Comparison of ENCODE assay signal across 8 cellular contexts in genomic region chr10:132536241-132536963, GRCh38. TPM values are rescaled to one million over a fixed set of nuclear protein-coding genes. Genes with fewer than 3 reads are reported as not detected.
DNase-seq lines count a peak whose midpoint lies in the region; ATAC-seq and TF ChIP-seq lines count a peak whose summit lies in the region.

No MANE protein-coding gene starts in this region.

- 21 to 22% methylated on average over 30 of the region's 30 CpGs for WGBS in ectodermal cell, 2 experiments

- peak overlapping the region; percentile 68 for H3K4me2 ChIP-seq in OCI-LY7 (ENCODE audit: low read length)

- H2AFZ ChIP-seq in OCI-LY7 (ENCODE audit: low read length), result peak overlapping the region; percentile 83

- H3K27ac ChIP-seq in OCI-LY7 (ENCODE audit: low read depth, low read length, poor library complexity, severe bottlenecking) (no peak overlapping the region), ectodermal cell (ENCODE audit: insufficient read depth, low read depth, low read length, poor library complexity, severe bottlenecking) (no peak overlapping the region)

- H3K9me2 ChIP-seq in OCI-LY7 (ENCODE audit: insufficient read depth, low read length), result no peaks in the 10 kb centered on the region

- CTCF ChIA-PET in OCI-LY7 (lab: Charles Lee; ENCODE audit: unreplicated experiment), result no interaction called here

- H3K79me2 ChIP-seq in OCI-LY7 (ENCODE audit: insufficient read depth, low read depth, low read length), result peaks cover 5% of the 10 kb centered on the region; the same call in 1 of the 2 replicates

- DNase-seq in AG10803 (ENCODE audit: low read depth) (no peak), OCI-LY7 (ENCODE audit: low spot score) (peak; percentile 30), mucosa of descending colon (peak; percentile 52 to 75 (median 65)), NK-92 (lab: John Stamatoyannopoulos, UW; ENCODE audit: unreplicated experiment) (no peak)

- peak overlapping the region; percentile 61 for H3K4me3 ChIP-seq in AG10803 (ENCODE audit: low read length)
- H3K4me3 ChIP-seq in OCI-LY7 (ENCODE audit: low read depth, low read length, poor library complexity, severe bottlenecking), result peak overlapping the region; percentile 75
- H3K4me3 ChIP-seq in ectodermal cell (ENCODE audit: insufficient read depth, low read depth, low read length), result peak overlapping the region; percentile 60
- peak overlapping the region; percentile 38 for H3K4me3 ChIP-seq in mucosa of descending colon

- H3K4me1 ChIP-seq in OCI-LY7 (ENCODE audit: insufficient read depth, low read length, poor library complexity, severe bottlenecking), result peaks cover 38% of the 10 kb centered on the region
- H3K4me1 ChIP-seq in ectodermal cell (ENCODE audit: control insufficient read depth, insufficient read depth, low read length), result peaks cover 32% of the 10 kb centered on the region
- peaks cover 31% of the 10 kb centered on the region for H3K4me1 ChIP-seq in mucosa of descending colon (ENCODE audit: low read depth)

- no peaks in the 10 kb centered on the region for H3K9me3 ChIP-seq in OCI-LY7 (ENCODE audit: low read length)
- H3K9me3 ChIP-seq in ectodermal cell (ENCODE audit: control insufficient read depth, low read length), result no peaks in the 10 kb centered on the region
- H3K9me3 ChIP-seq in mucosa of descending colon, result no peaks in the 10 kb centered on the region

- TF ChIP-seq CTCF in AG10803 (conservative IDR thresholded peaks at IDR 0.05; ENCODE audit: low read length), result no peak
- no peak for TF ChIP-seq CTCF in OCI-LY7 (conservative IDR thresholded peaks at IDR 0.05; ENCODE audit: low read length)
- no peak for TF ChIP-seq CTCF in mucosa of descending colon (IDR thresholded peaks at IDR 0.05)

- peak; percentile 4 for ATAC-seq in GM21526 (IDR thresholded peaks at IDR 0.05; ENCODE audit: low FRiP score, unreplicated experiment)
- peak; percentile 6 for ATAC-seq in mucosa of descending colon
- no peak for ATAC-seq in GM19467 (IDR thresholded peaks at IDR 0.05; ENCODE audit: unreplicated experiment)
- ATAC-seq in HG02884 (IDR thresholded peaks at IDR 0.05; ENCODE audit: unreplicated experiment), result no peak

- intact Hi-C loops in OCI-LY7 (cut with micrococcal nuclease; ENCODE audit: unreplicated experiment) (loop anchor here (2.0 to 10.0 kb wide), 3 partner anchors 79 to 152 kb away; no protein-coding TSS in a partner anchor), mucosa of descending colon (cut with DNase I, micrococcal nuclease) (loop anchor here in 1 of 2 donors (10.0 kb wide), 3 partner anchors 58 to 152 kb away; no protein-coding TSS in a partner anchor)

- peaks cover 9% of the 10 kb centered on the region for H4K20me1 ChIP-seq in OCI-LY7 (ENCODE audit: insufficient read depth, low read length)

- no peaks in the 10 kb centered on the region for H3K36me3 ChIP-seq in OCI-LY7 (ENCODE audit: insufficient read depth, low read length)
- no peaks in the 10 kb centered on the region for H3K36me3 ChIP-seq in ectodermal cell (ENCODE audit: control insufficient read depth, insufficient read depth, low read length)
- no peaks in the 10 kb centered on the region for H3K36me3 ChIP-seq in mucosa of descending colon (ENCODE audit: low read depth)

- peaks cover 18% of the 10 kb centered on the region for H3K27me3 ChIP-seq in ectodermal cell (ENCODE audit: control insufficient read depth, insufficient read depth, low read length, poor library complexity, severe bottlenecking)

- POLR2A ChIA-PET in OCI-LY7 (lab: Charles Lee), result interaction anchor here (0.5 kb wide), 1 partner anchor 12 kb away, joined by 3 read pairs; no protein-coding TSS in a partner anchor

- BruUV-seq in OCI-LY7 (replicated peaks; lab: Mats Ljungman, UMichigan), result no TSS peak

RNA-seq across cellular contexts. Expression of gene INPP5A, which starts 1.2 kb away (rescaled TPM):
- total RNA-seq in OCI-LY7 (2014; rRNA removed; shearing (Covaris generic)), result 11.0 and 14.5 TPM in 2 replicates
- total RNA-seq in OCI-LY7 (2022) (15.7 and 18.4 TPM in 2 replicates), mucosa of descending colon (10 to 100 TPM; 31.7 to 92.8 (median 32.0) TPM)
- 21.3 TPM for polyA plus RNA-seq in ectodermal cell (2013, experiment 1 of 4)
- 19.8 TPM for polyA plus RNA-seq in ectodermal cell (2013, experiment 2 of 4)
- polyA plus RNA-seq in ectodermal cell (2013, experiment 3 of 4), result 16.2 TPM
- polyA plus RNA-seq in ectodermal cell (2013, experiment 4 of 4), result 16.1 TPM

Comparison
In these comparisons a context has a peak if more than half of its experiments do, and no peak if none do; other contexts are left out.
1. DNase-seq: peak in OCI-LY7 (single experiment) and mucosa of descending colon (3 of 3); none in AG10803 (single experiment) and NK-92 (single experiment).
2. ATAC-seq: peak in GM21526 (single experiment) and mucosa of descending colon (single experiment); none in GM19467 (single experiment) and HG02884 (single experiment).
3. Peak in every context shown above with its lines, with median percentiles within 50 percentile points of each other: H3K4me3 ChIP-seq.